In genomic region chr14:80850197-80850814, GRCh38 we compare ENCODE assay signal across 9 cellular contexts.
DNase-seq lines count a peak whose midpoint lies in the region; ATAC-seq and TF ChIP-seq lines count a peak whose summit lies in the region.
"Had no signal": no experiment of that assay in that cellular context is flagged by ENCODE, and none has a peak within 500 bp of the region (broad histone marks: within the 10 kb centered on the region; RNA-seq: fewer than 3 reads in every experiment).

No MANE protein-coding gene starts in this region.

- H3K27me3 ChIP-seq in left ventricle myocardium inferior (ENCODE audit: low read depth): no peaks in the 10 kb centered on the region
- no peaks in the 10 kb centered on the region for H3K27me3 ChIP-seq in gastroesophageal sphincter

- H3K9me3 ChIP-seq in left ventricle myocardium inferior (replicated peaks): no peaks in the 10 kb centered on the region
- no peaks in the 10 kb centered on the region for H3K9me3 ChIP-seq in SK-N-MC (ENCODE audit: low read depth, low read length)
- H3K9me3 ChIP-seq in gastroesophageal sphincter: no peaks in the 10 kb centered on the region

- H3K27ac ChIP-seq in left ventricle myocardium inferior (replicated peaks): no peak overlapping the region
- H3K27ac ChIP-seq in SK-N-MC: no peak overlapping the region
- H3K27ac ChIP-seq in gastroesophageal sphincter: no peak overlapping the region
- H3K27ac ChIP-seq: epithelial cell of prostate had no signal

- no peak for TF ChIP-seq EP300 in gastroesophageal sphincter (IDR thresholded peaks at IDR 0.05)

- whole genome bisulfite sequencing in gastroesophageal sphincter (ENCODE audit: low coverage in 1 of 2), 2 donors: 6 to 20% methylated on average over 4 of the region's 4 CpGs

- no peaks in the 10 kb centered on the region for H3K9me3 Mint-ChIP-seq in stimulated activated naive B cell treated with anti-CD40 and anti-IgM and Interleukin-4, amounts not matched to agents 10 μg/mL and 1 μg/mL and 100 μg/mL, for 72 hours
- no peaks in the 10 kb centered on the region for H3K9me3 Mint-ChIP-seq in activated CD4-positive, alpha-beta T cell treated with anti-CD3 and anti-CD28 coated beads, Interleukin-2, amount 10 ng/mL, durations not matched to agents 24 days and 14 days

- no peaks in the 10 kb centered on the region for H3K4me1 ChIP-seq in left ventricle myocardium inferior
- peaks cover 0 to 3% (median 0%) of the 10 kb centered on the region in 3 donors for H3K4me1 ChIP-seq in gastroesophageal sphincter

- H3K9ac ChIP-seq in SK-N-MC (ENCODE audit: insufficient read length): no peak overlapping the region

- no peaks in the 10 kb centered on the region for H3K36me3 Mint-ChIP-seq in stimulated activated naive B cell treated with anti-CD40 and anti-IgM and Interleukin-4, amounts not matched to agents 10 μg/mL and 1 μg/mL and 100 μg/mL, for 72 hours
- no peaks in the 10 kb centered on the region for H3K36me3 Mint-ChIP-seq in activated CD4-positive, alpha-beta T cell treated with anti-CD3 and anti-CD28 coated beads, Interleukin-2, amount 10 ng/mL, durations not matched to agents 24 days and 14 days (ENCODE audit: low read depth)

- intact Hi-C loops in left ventricle myocardium inferior (cut with micrococcal nuclease): loop anchor here (10.0 kb wide), 1 partner anchor 786 kb away; no protein-coding TSS in a partner anchor
- intact Hi-C loops in cardiac septum (cut with DNase I): loop anchor here (5.0 kb wide), 1 partner anchor 1883 kb away; no protein-coding TSS in a partner anchor
- intact Hi-C loops in activated CD4-positive, alpha-beta T cell treated with anti-CD3 and anti-CD28 coated beads, Interleukin-2, amount 10 ng/mL, durations not matched to agents 24 days and 14 days (cut with micrococcal nuclease): loop anchor here (10.0 kb wide), 1 partner anchor 796 kb away; no protein-coding TSS in a partner anchor

- no peak overlapping the region for H3K4me3 ChIP-seq in left ventricle myocardium inferior
- no peak overlapping the region for H3K4me3 ChIP-seq in SK-N-MC
- no peak overlapping the region for H3K4me3 ChIP-seq in gastroesophageal sphincter

- TF ChIP-seq POLR2A in gastroesophageal sphincter (IDR thresholded peaks at IDR 0.05): no peak

- ATAC-seq in HG03565 (IDR thresholded peaks at IDR 0.05; ENCODE audit: unreplicated experiment) (peak; percentile 74), gastroesophageal sphincter (no peak)
- ATAC-seq in stimulated activated naive B cell treated with anti-CD40 and anti-IgM and Interleukin-4, amounts not matched to agents 10 μg/mL and 1 μg/mL and 100 μg/mL, for 72 hours (replicated peaks): peak; percentile 51 to 59

- no peak overlapping the region for H3K27ac Mint-ChIP-seq in stimulated activated naive B cell treated with anti-CD40 and anti-IgM and Interleukin-4, amounts not matched to agents 10 μg/mL and 1 μg/mL and 100 μg/mL, for 72 hours
- H3K27ac Mint-ChIP-seq in activated CD4-positive, alpha-beta T cell treated with anti-CD3 and anti-CD28 coated beads, Interleukin-2, amount 10 ng/mL, durations not matched to agents 24 days and 14 days: no peak overlapping the region

- no peaks in the 10 kb centered on the region for H3K4me1 Mint-ChIP-seq in stimulated activated naive B cell treated with anti-CD40 and anti-IgM and Interleukin-4, amounts not matched to agents 10 μg/mL and 1 μg/mL and 100 μg/mL, for 72 hours
- H3K4me1 Mint-ChIP-seq in activated CD4-positive, alpha-beta T cell treated with anti-CD3 and anti-CD28 coated beads, Interleukin-2, amount 10 ng/mL, durations not matched to agents 24 days and 14 days: no peaks in the 10 kb centered on the region

- no peak overlapping the region for H3K4me3 Mint-ChIP-seq in stimulated activated naive B cell treated with anti-CD40 and anti-IgM and Interleukin-4, amounts not matched to agents 10 μg/mL and 1 μg/mL and 100 μg/mL, for 72 hours
- H3K4me3 Mint-ChIP-seq in activated CD4-positive, alpha-beta T cell treated with anti-CD3 and anti-CD28 coated beads, Interleukin-2, amount 10 ng/mL, durations not matched to agents 24 days and 14 days: no peak overlapping the region

- H3K36me3 ChIP-seq in left ventricle myocardium inferior (no peaks in the 10 kb centered on the region), SK-N-MC (ENCODE audit: insufficient read depth, low read length) (no peaks in the 10 kb centered on the region), gastroesophageal sphincter (no peaks in the 10 kb centered on the region)

- DNase-seq in left ventricle myocardium inferior: no peak
- no peak for DNase-seq in cardiac septum (ENCODE audit: low spot score)
- DNase-seq in SK-N-MC (ENCODE audit: low read depth, low spot score): peak; percentile 16
- no peak for DNase-seq in stimulated activated naive B cell treated with anti-CD40 and anti-IgM and Interleukin-4, amounts not matched to agents 10 μg/mL and 1 μg/mL and 100 μg/mL, for 72 hours
- no peak for DNase-seq in activated CD4-positive, alpha-beta T cell treated with anti-CD3 and anti-CD28 coated beads, Interleukin-2, amount 10 ng/mL, durations not matched to agents 24 days and 14 days
- DNase-seq in GDM1 (lab: John Stamatoyannopoulos, UW): no peak

- H3K27me3 Mint-ChIP-seq in stimulated activated naive B cell treated with anti-CD40 and anti-IgM and Interleukin-4, amounts not matched to agents 10 μg/mL and 1 μg/mL and 100 μg/mL, for 72 hours: no peaks in the 10 kb centered on the region
- H3K27me3 Mint-ChIP-seq in activated CD4-positive, alpha-beta T cell treated with anti-CD3 and anti-CD28 coated beads, Interleukin-2, amount 10 ng/mL, durations not matched to agents 24 days and 14 days: no peaks in the 10 kb centered on the region

- TF ChIP-seq CTCF in left ventricle myocardium inferior (IDR thresholded peaks at IDR 0.05; ENCODE audit: borderline replicate concordance) (peak; percentile 68), gastroesophageal sphincter (IDR thresholded peaks at IDR 0.05) (peak; percentile 55 to 75 (median 70))
